30 cellular contexts compared by ENCODE assay signal in genomic region chrX:2316534-2316933, GRCh38.
"Had no signal": no experiment of that assay in that cellular context is flagged by ENCODE, and none has a peak within 500 bp of the region (broad histone marks: within the 10 kb centered on the region; RNA-seq: fewer than 3 reads in every experiment).

No MANE protein-coding gene starts in this region.

- H3K27me3 ChIP-seq: ascending aorta, MG63, SJCRH30 had no signal

- H3K9me3 ChIP-seq: ascending aorta, SJCRH30 had no signal

- H3K4me2 ChIP-seq: KMS-11 had no signal

- ATAC-seq: activated CD8-positive, alpha-beta memory T cell treated with anti-CD3 and anti-CD28 coated beads, Interleukin-2, amount 10 ng/mL, durations not matched to agents 7 days and 5 days; activated naive CD4-positive, alpha-beta T cell treated with anti-CD3 and anti-CD28 coated beads, Interleukin-2, amount 50 U/mL, for 72 hours; activated naive CD8-positive, alpha-beta T cell treated with anti-CD3 and anti-CD28 coated beads, Interleukin-2, amount 50 U/mL, for 24 hours; activated T-cell treated with anti-CD3 and anti-CD28 coated beads, Interleukin-2, amount 50 U/mL, for 4 hours; Panc1 had no signal

- DNase-seq: activated B cell treated with CpG ODN at 0.5 μM for 24 hours; activated CD4-positive, alpha-beta T cell treated with anti-CD3 and anti-CD28 coated beads for 1 hour; activated CD4-positive, alpha-beta T cell treated with anti-CD3 and anti-CD28 coated beads, Interleukin-2, amount 10 ng/mL, durations not matched to agents 24 days and 14 days; activated CD4-positive, alpha-beta T cell treated with anti-CD3 and anti-CD28 coated beads, Interleukin-2, amount 50 U/mL, for 48 hours; activated CD8-positive, alpha-beta memory T cell treated with anti-CD3 and anti-CD28 coated beads, Interleukin-2, amount 10 ng/mL, durations not matched to agents 7 days and 5 days; activated effector memory CD4-positive, alpha-beta T cell treated with anti-CD3 and anti-CD28 coated beads, Interleukin-2, amount 50 U/mL, for 16 hours; activated naive CD4-positive, alpha-beta T cell treated with Interleukin-2 at 50 U/mL for 16 hours; activated naive CD8-positive, alpha-beta T cell treated with anti-CD3 and anti-CD28 coated beads, Interleukin-2, amount 50 U/mL, for 24 hours; activated T-cell treated with anti-CD3 and anti-CD28 coated beads, Interleukin-2, amount 50 U/mL, for 4 hours; amniotic stem cell; MG63; MV-4-11; NCI-H1092 treated with DMSO at 0.1 percent for 48 hours; NCI-H1417 treated with DMSO at 0.1 percent for 48 hours; NCI-H1694; NCI-H2029; NCI-H2107; NCI-H345; NCI-H510A; NCI-H526 treated with DMSO at 0.1 percent for 48 hours; NCI-H82; OCI-M1; Right ventricle myocardium superior; SJCRH30 had no signal

- H3K9ac ChIP-seq: KMS-11 had no signal

- H3K36me3 ChIP-seq: ascending aorta, MG63, SJCRH30 had no signal

- H3K4me3 ChIP-seq: ascending aorta, MG63, SJCRH30 had no signal

- FAIRE-seq: TTC549 had no signal

- H3K4me1 ChIP-seq: ascending aorta, SJCRH30 had no signal

- H3K27ac ChIP-seq: ascending aorta, KMS-11, RWPE1, SJCRH30 had no signal
